22 cellular contexts compared by ENCODE assay signal in the genomic region with DNA sequence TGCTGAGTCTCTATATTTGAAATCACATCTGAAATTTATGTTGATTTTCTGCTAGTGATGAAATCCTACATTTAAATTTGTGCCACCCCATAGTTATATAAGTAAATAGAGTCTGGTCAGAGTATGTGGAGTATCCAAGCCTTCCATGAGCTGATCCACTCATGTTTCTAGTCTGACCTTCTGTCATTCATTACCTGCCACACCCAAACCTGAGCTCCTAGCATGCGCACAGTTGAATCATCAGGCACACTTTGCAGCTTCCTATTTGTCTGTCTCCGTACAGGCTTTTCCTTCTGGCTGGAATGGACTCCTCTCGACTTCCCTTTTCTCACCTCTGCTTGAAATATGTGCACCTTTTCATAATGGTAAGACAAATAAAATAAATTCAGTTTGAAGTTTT. TPM values are rescaled to one million over a fixed set of nuclear protein-coding genes. Genes with fewer than 3 reads are reported as not detected.
DNase-seq lines count a peak whose midpoint lies in the region; ATAC-seq and TF ChIP-seq lines count a peak whose summit lies in the region.
"Had no signal": no experiment of that assay in that cellular context is flagged by ENCODE, and none has a peak within 500 bp of the region (broad histone marks: within the 10 kb centered on the region; RNA-seq: fewer than 3 reads in every experiment).

No MANE protein-coding gene starts in this region.

- dilution Hi-C loops in mammary epithelial cell (cut with HindIII; ENCODE audit: low sequenced_read_pairs): no loop called here

- peak overlapping the region; percentile 64 for H3K27ac Mint-ChIP-seq in MCF 10A (ENCODE audit: low read depth, unreplicated experiment)
- H3K27ac Mint-ChIP-seq in endodermal cell: no peak overlapping the region
- H3K27ac Mint-ChIP-seq: CD4-positive, alpha-beta T cell; HFFc6 had no signal

- no peak overlapping the region for H3K4me2 ChIP-seq in mammary epithelial cell (ENCODE audit: insufficient read depth, low read depth, low read length)
- H3K4me2 ChIP-seq in hepatocyte: no peak overlapping the region
- H3K4me2 ChIP-seq: A549 had no signal

- H3K27me3 ChIP-seq in breast epithelium (no peaks in the 10 kb centered on the region), mammary epithelial cell (ENCODE audit: insufficient read depth, low read length) (no peaks in the 10 kb centered on the region), hepatocyte (no peaks in the 10 kb centered on the region), endodermal cell (ENCODE audit: control insufficient read depth, insufficient read depth, low read length, poor library complexity, severe bottlenecking) (no peaks in the 10 kb centered on the region)

- H3K9ac ChIP-seq in mammary epithelial cell (ENCODE audit: insufficient read depth, low read length): no peak overlapping the region
- H3K9ac ChIP-seq in endodermal cell (ENCODE audit: extremely low read depth, low read length, poor library complexity, severe bottlenecking): no peak overlapping the region

- TF ChIP-seq CTCF in MCF 10A (IDR thresholded peaks at IDR 0.05; ENCODE audit: unreplicated experiment) (no peak), breast epithelium (IDR thresholded peaks at IDR 0.05) (no peak), mammary epithelial cell (conservative IDR thresholded peaks at IDR 0.05 in 1 of 2, IDR thresholded peaks at IDR 0.05 in 1 of 2; ENCODE audit: extremely low read depth in 1 of 2, insufficient read depth in 1 of 2, low read depth in 1 of 2, low read length in 2 of 2) (no peak), hepatocyte (IDR thresholded peaks at IDR 0.05; ENCODE audit: poor library complexity) (no peak), endodermal cell (conservative IDR thresholded peaks at IDR 0.05) (no peak)

- in situ Hi-C loops in mammary epithelial cell (cut with MboI; ENCODE audit: low sequenced_read_pairs in 2 of 2): no loop called here

- H3K79me2 ChIP-seq in mammary epithelial cell (ENCODE audit: insufficient read depth, low read length): no peaks in the 10 kb centered on the region
- H3K79me2 ChIP-seq in hepatocyte: no peaks in the 10 kb centered on the region

- no peak for ATAC-seq in HG02852 (IDR thresholded peaks at IDR 0.05; ENCODE audit: unreplicated experiment)
- ATAC-seq: A549, HCT116, HepG2 had no signal

- TF ChIP-seq POLR2A in breast epithelium (IDR thresholded peaks at IDR 0.05): no peak

- no peaks in the 10 kb centered on the region for H3K9me2 ChIP-seq in hepatocyte (replicated peaks; ENCODE audit: insufficient read depth)

- CTCF ChIA-PET in MCF 10A (lab: Yijun Ruan, JAX): interaction anchor here (1.1 kb wide), 1 partner anchor 75 kb away, joined by 3 read pairs; no protein-coding TSS in a partner anchor
- CTCF ChIA-PET in mammary epithelial cell (lab: Charles Lee; ENCODE audit: low non-redundant PET): no interaction called here

- BruUV-seq in MCF 10A (replicated peaks; lab: Mats Ljungman, UMichigan) (no TSS peak), mammary epithelial cell (replicated peaks; lab: Mats Ljungman, UMichigan) (no TSS peak)

- H3K27me3 Mint-ChIP-seq in MCF 10A (ENCODE audit: insufficient read depth, unreplicated experiment): no peaks in the 10 kb centered on the region
- no peaks in the 10 kb centered on the region for H3K27me3 Mint-ChIP-seq in endodermal cell (ENCODE audit: insufficient read depth)
- H3K27me3 Mint-ChIP-seq: CD4-positive, alpha-beta T cell had no signal

- H3K9me3 ChIP-seq in breast epithelium (no peaks in the 10 kb centered on the region), mammary epithelial cell (replicated peaks; ENCODE audit: insufficient read depth, low read length) (no peaks in the 10 kb centered on the region), hepatocyte (ENCODE audit: low read depth) (no peaks in the 10 kb centered on the region), endodermal cell (ENCODE audit: control insufficient read depth, low read length) (no peaks in the 10 kb centered on the region)
- H3K9me3 ChIP-seq: A549, Caco-2 had no signal

- 97% methylated on average over 3 of the region's 3 CpGs for WGBS in mammary epithelial cell (ENCODE audit: low coverage, missing lambda C conversion rate)
- 85% methylated on average over 3 of the region's 3 CpGs for WGBS in hepatocyte (ENCODE audit: low lambda C conversion rate, missing lambda C conversion rate)
- 76 to 92% methylated on average over 2 to 3 of the region's 3 CpGs for whole genome bisulfite sequencing in endodermal cell (ENCODE audit: insufficient coverage in 1 of 2, insufficient read length in 1 of 2), 2 experiments

- H4K20me1 ChIP-seq in mammary epithelial cell (ENCODE audit: insufficient read depth, low read length): no peaks in the 10 kb centered on the region
- no peaks in the 10 kb centered on the region for H4K20me1 ChIP-seq in hepatocyte (ENCODE audit: insufficient read depth, poor library complexity, severe bottlenecking)

- peaks cover 20% of the 10 kb centered on the region for H3K4me1 Mint-ChIP-seq in MCF 10A (ENCODE audit: insufficient read depth, unreplicated experiment)
- peaks cover 12% of the 10 kb centered on the region for H3K4me1 Mint-ChIP-seq in endodermal cell

- POLR2A ChIA-PET in MCF 10A (lab: Yijun Ruan, JAX): interaction anchor here (1.1 to 1.3 kb wide), 2 partner anchors 42 to 101 kb away, joined by 3 to 5 read pairs; no protein-coding TSS in a partner anchor

- H3K4me1 ChIP-seq in breast epithelium: no peaks in the 10 kb centered on the region
- no peaks in the 10 kb centered on the region for H3K4me1 ChIP-seq in mammary epithelial cell (ENCODE audit: insufficient read depth, low read length)
- no peaks in the 10 kb centered on the region for H3K4me1 ChIP-seq in hepatocyte (ENCODE audit: insufficient read depth)
- H3K4me1 ChIP-seq in endodermal cell (ENCODE audit: control insufficient read depth, insufficient read depth, low read length): no peaks in the 10 kb centered on the region
- H3K4me1 ChIP-seq: A549, Caco-2 had no signal

- H3K27ac ChIP-seq in breast epithelium: no peak overlapping the region
- no peak overlapping the region for H3K27ac ChIP-seq in mammary epithelial cell (ENCODE audit: insufficient read depth, low read depth, low read length)
- H3K27ac ChIP-seq in hepatocyte: no peak overlapping the region
- H3K27ac ChIP-seq in endodermal cell (ENCODE audit: low read depth, low read length): no peak overlapping the region
- H3K27ac ChIP-seq: 22Rv1, A549, C4-2B had no signal

- H2AFZ ChIP-seq in mammary epithelial cell (ENCODE audit: low read depth, low read length) (peak overlapping the region; percentile 4), hepatocyte (no peak overlapping the region)

- peak; percentile 3 for DNase-seq in MCF 10A (ENCODE audit: unreplicated experiment)
- no peak for DNase-seq in breast epithelium (ENCODE audit: low spot score in 2 of 2)
- no peak for DNase-seq in mammary epithelial cell
- DNase-seq in hepatocyte (ENCODE audit: low spot score): peak; percentile 23
- DNase-seq in stimulated activated CD4-positive, alpha-beta T cell treated with anti-CD3 and anti-CD28 coated beads, Interleukin-1b, Interleukin-23, amount 100 ng/mL, for 48 hours: no peak
- DNase-seq in OCI-M1 (lab: John Stamatoyannopoulos, UW): no peak
- no peak for DNase-seq in endodermal cell
- DNase-seq: AML-193; Caco-2; CD4-positive, alpha-beta T cell; DMS153; DMS79; GDM1; GOT3; H7; HFFc6 had no signal

- intact Hi-C loops in MCF 10A (cut with micrococcal nuclease) (no loop called here), breast epithelium (cut with DNase I; ENCODE audit: low total_unique reads) (no loop called here), mammary epithelial cell (cut with micrococcal nuclease) (no loop called here)

- H3K4me3 ChIP-seq in breast epithelium: no peak overlapping the region
- H3K4me3 ChIP-seq in mammary epithelial cell (replicated peaks in 1 of 3; ENCODE audit: insufficient read depth in 1 of 3, low read depth in 2 of 3, low read length in 3 of 3): no peak overlapping the region
- H3K4me3 ChIP-seq in hepatocyte: no peak overlapping the region
- no peak overlapping the region for H3K4me3 ChIP-seq in endodermal cell (ENCODE audit: low read length)
- H3K4me3 ChIP-seq: A549 had no signal

- H3K36me3 ChIP-seq in breast epithelium: no peaks in the 10 kb centered on the region
- H3K36me3 ChIP-seq in mammary epithelial cell (ENCODE audit: insufficient read depth, low read length): no peaks in the 10 kb centered on the region
- H3K36me3 ChIP-seq in hepatocyte (replicated peaks; ENCODE audit: insufficient read depth, low read depth): no peaks in the 10 kb centered on the region
- H3K36me3 ChIP-seq in endodermal cell (ENCODE audit: control insufficient read depth, insufficient read depth, low read length): no peaks in the 10 kb centered on the region

- H3K4me3 Mint-ChIP-seq in MCF 10A (ENCODE audit: unreplicated experiment) (no peak overlapping the region), endodermal cell (no peak overlapping the region)
- H3K4me3 Mint-ChIP-seq: CD4-positive, alpha-beta T cell; HFFc6 had no signal

- H3K36me3 Mint-ChIP-seq in MCF 10A (ENCODE audit: insufficient read depth, unreplicated experiment): peaks cover 6% of the 10 kb centered on the region
- no peaks in the 10 kb centered on the region for H3K36me3 Mint-ChIP-seq in endodermal cell (ENCODE audit: low read depth)

- H3K9me3 Mint-ChIP-seq in MCF 10A (ENCODE audit: unreplicated experiment): no peaks in the 10 kb centered on the region
- H3K9me3 Mint-ChIP-seq in endodermal cell: no peaks in the 10 kb centered on the region
- H3K9me3 Mint-ChIP-seq: HFFc6 had no signal

RNA-seq across cellular contexts. Expression of a gene that starts 45.3 kb away (rescaled TPM):
- total RNA-seq in MCF 10A (2022): 26.5 and 41.5 TPM in 2 replicates
- total RNA-seq in breast epithelium: 100 to 1,000 TPM; 116 to 139 (median 125) TPM
- 100 to 1,000 TPM in 1 of 2 donors, 10 to 100 TPM in 1; 45.5 to 115 TPM for total RNA-seq in mammary epithelial cell
- polyA plus RNA-seq in mammary epithelial cell: 28.7 TPM
- polyA minus RNA-seq in mammary epithelial cell: 35.3 TPM
- total RNA-seq in hepatocyte: 63.9 and 71.5 TPM in 2 replicates
- polyA plus RNA-seq in hepatocyte: 21.7 and 23.7 TPM in 2 replicates
- total RNA-seq in endodermal cell: 100 to 1,000 TPM; 196 to 367 TPM
- polyA plus RNA-seq in endodermal cell (2013, experiment 1 of 2): 79.3 TPM
- polyA plus RNA-seq in endodermal cell (2013, experiment 2 of 2): 93.8 TPM
- total RNA-seq: CD4-positive, alpha-beta T cell had no signal

Comparison
In these comparisons a context has a peak if more than half of its experiments do, and no peak if none do; other contexts are left out.
1. DNase-seq: peak in MCF 10A (single experiment) and hepatocyte (single experiment); none in breast epithelium (0 of 2), mammary epithelial cell (single experiment), stimulated activated CD4-positive, alpha-beta T cell treated with anti-CD3 and anti-CD28 coated beads, Interleukin-1b, Interleukin-23, amount 100 ng/mL, for 48 hours (single experiment), OCI-M1 (single experiment) and endodermal cell (single experiment).